ENCODE assay signal across 1 cellular context in the genomic region with DNA sequence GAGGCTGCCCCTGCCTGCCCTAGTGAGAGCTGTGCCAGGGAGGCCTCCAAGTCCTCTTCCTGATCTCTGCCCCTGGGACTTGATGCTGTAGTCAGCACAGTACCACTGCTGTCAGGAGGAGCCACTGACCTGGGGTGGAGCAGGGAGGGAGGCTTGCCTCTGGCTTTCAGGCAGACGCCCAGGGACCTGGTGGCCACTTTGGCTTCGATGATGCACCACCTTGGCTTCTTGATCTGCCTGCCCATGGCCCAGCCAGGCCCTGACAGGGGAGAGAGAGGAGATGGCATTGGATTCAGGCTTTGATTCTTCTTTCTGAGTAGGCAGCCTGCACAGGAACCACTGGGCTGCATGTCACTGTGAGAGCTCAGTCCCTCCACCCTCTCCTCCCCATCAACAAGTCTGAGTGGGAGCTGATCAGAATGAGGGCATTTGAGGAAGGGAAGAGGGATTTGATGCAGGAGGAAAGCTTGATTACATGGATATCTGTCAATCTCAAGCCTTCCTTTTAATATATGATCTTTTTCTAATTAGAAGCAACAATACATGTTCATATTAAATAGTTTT.
TF ChIP-seq lines count a peak whose summit lies in the region.

No MANE protein-coding gene starts in this region.

TF ChIP-seq in H1, 55 proteins besides CTCF, POLR2A, EP300 and RAD21:
- TF ChIP-seq JUN (IDR thresholded peaks at IDR 0.05; ENCODE audit: low read depth, low read length), result no peak
- TF ChIP-seq ATF3 (IDR thresholded peaks at IDR 0.05; ENCODE audit: insufficient read depth, low read depth, low read length), result no peak
- TF ChIP-seq BCL11A (IDR thresholded peaks at IDR 0.05; ENCODE audit: low read depth in 2 of 2, low read length in 2 of 2), result no peak
- TF ChIP-seq BRCA1 (IDR thresholded peaks at IDR 0.05; ENCODE audit: low read depth, low read length), result no peak
- TF ChIP-seq BACH1 (IDR thresholded peaks at IDR 0.05; ENCODE audit: low read length), result no peak
- TF ChIP-seq RNF2 (IDR thresholded peaks at IDR 0.05; ENCODE audit: borderline replicate concordance, low read depth, low read length, missing control alignments, poor library complexity, severe bottlenecking), result no peak
- no peak for TF ChIP-seq TEAD4 (IDR thresholded peaks at IDR 0.05; ENCODE audit: low read depth, low read length)
- no peak for TF ChIP-seq FOSL1 (IDR thresholded peaks at IDR 0.05; ENCODE audit: insufficient read depth, low read depth, low read length)
- TF ChIP-seq, protein P1, sequence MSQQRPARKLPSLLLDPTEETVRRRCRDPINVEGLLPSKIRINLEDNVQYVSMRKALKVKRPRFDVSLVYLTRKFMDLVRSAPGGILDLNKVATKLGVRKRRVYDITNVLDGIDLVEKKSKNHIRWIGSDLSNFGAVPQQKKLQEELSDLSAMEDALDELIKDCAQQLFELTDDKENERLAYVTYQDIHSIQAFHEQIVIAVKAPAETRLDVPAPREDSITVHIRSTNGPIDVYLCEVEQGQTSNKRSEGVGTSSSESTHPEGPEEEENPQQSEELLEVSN (IDR thresholded peaks at IDR 0.05), result no peak
- TF ChIP-seq ZNF274 (IDR thresholded peaks at IDR 0.05; ENCODE audit: borderline replicate concordance, extremely low read depth, low read length), result no peak
- TF ChIP-seq MAFK (IDR thresholded peaks at IDR 0.05; ENCODE audit: low read depth, low read length), result no peak
- no peak for TF ChIP-seq CHD2 (IDR thresholded peaks at IDR 0.05; ENCODE audit: low read length)
- no peak for TF ChIP-seq RXRA (IDR thresholded peaks at IDR 0.05; ENCODE audit: insufficient read depth, low read depth, low read length)
- TF ChIP-seq TAF7 (optimal IDR thresholded peaks at IDR 0.05; ENCODE audit: borderline replicate concordance, low read depth, low read length), result no peak
- no peak for TF ChIP-seq NRF1 (IDR thresholded peaks at IDR 0.05; ENCODE audit: low read depth, low read length)
